ENCODE assay signal across 8 cellular contexts in the genomic region with DNA sequence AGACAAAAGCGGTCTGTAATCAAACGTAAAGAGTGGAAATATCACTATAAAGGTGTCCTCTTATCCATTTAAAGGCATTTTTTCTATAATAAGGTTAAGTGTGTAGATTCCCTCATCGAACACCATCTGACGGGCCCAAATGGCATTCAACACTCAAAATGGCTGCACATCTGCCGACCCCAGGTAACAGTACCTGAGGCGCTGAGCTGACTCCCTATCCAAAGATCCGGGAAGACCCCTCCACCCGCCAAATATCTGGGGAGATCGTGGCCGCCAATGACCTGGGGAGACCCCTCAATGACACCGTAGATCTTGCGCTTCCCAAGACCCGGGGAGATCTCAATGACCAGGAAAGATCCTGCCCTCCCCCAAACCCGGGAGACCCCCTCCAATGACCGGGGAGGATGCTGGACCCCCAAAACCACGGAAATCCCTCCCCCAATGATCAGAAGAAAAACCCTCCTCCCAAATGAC. TPM values are rescaled to one million over a fixed set of nuclear protein-coding genes. Genes with fewer than 3 reads are reported as not detected.
DNase-seq lines count a peak whose midpoint lies in the region; ATAC-seq and TF ChIP-seq lines count a peak whose summit lies in the region.

No MANE protein-coding gene starts in this region.

- peaks cover 23% of the 10 kb centered on the region for H3K36me3 Mint-ChIP-seq in activated CD8-positive, alpha-beta T cell treated with anti-CD3 and anti-CD28 coated beads for 36 hours (ENCODE audit: low read depth)
- H3K36me3 Mint-ChIP-seq in osteocyte (ENCODE audit: unreplicated experiment) = peaks cover 15% of the 10 kb centered on the region

- no peaks in the 10 kb centered on the region for H3K27me3 Mint-ChIP-seq in activated CD8-positive, alpha-beta T cell treated with anti-CD3 and anti-CD28 coated beads for 36 hours
- H3K27me3 Mint-ChIP-seq in osteocyte (ENCODE audit: unreplicated experiment) = peaks cover 7% of the 10 kb centered on the region

- no peak for TF ChIP-seq CTCF in activated CD8-positive, alpha-beta T cell treated with anti-CD3 and anti-CD28 coated beads for 36 hours (IDR thresholded peaks at IDR 0.05)
- no peak for TF ChIP-seq CTCF in osteocyte (IDR thresholded peaks at IDR 0.05)

- H3K9me3 Mint-ChIP-seq in activated CD8-positive, alpha-beta T cell treated with anti-CD3 and anti-CD28 coated beads for 36 hours = no peaks in the 10 kb centered on the region
- H3K9me3 Mint-ChIP-seq in osteocyte (ENCODE audit: unreplicated experiment) = no peaks in the 10 kb centered on the region

- CTCF ChIA-PET in activated CD8-positive, alpha-beta T cell treated with anti-CD3 and anti-CD28 coated beads for 36 hours (lab: Charles Lee) = interaction anchor here (0.9 to 2.5 kb wide), 7 partner anchors 19 to 280 kb away, joined by 3 to 8 read pairs (median 5); partner anchors contain the start of gene NCKIPSD

- ATAC-seq in activated CD8-positive, alpha-beta T cell treated with anti-CD3 and anti-CD28 coated beads for 36 hours = peak; percentile 8
- ATAC-seq in GM21737 (IDR thresholded peaks at IDR 0.05; ENCODE audit: unreplicated experiment) = no peak

- intact Hi-C loops in activated CD8-positive, alpha-beta T cell treated with anti-CD3 and anti-CD28 coated beads for 36 hours (cut with micrococcal nuclease) = no loop called here

- DNase-seq in stimulated activated naive CD4-positive, alpha-beta T cell (lab: John Stamatoyannopoulos, UW) = peak in 4 of 6 experiments; percentile 9 to 59 (median 31)
- no peak for DNase-seq in stimulated activated naive CD4-positive, alpha-beta T cell treated with Interleukin-2 at 50 U/mL for 16 hours (lab: John Stamatoyannopoulos, UW)
- peak; percentile 43 for DNase-seq in activated CD8-positive, alpha-beta T cell treated with anti-CD3 and anti-CD28 coated beads for 36 hours
- peak; percentile 58 to 66 for DNase-seq in erythroblast (lab: John Stamatoyannopoulos, UW)
- no peak for DNase-seq in osteocyte (ENCODE audit: extremely low spot score, unreplicated experiment)
- no peak for DNase-seq in cortex of kidney (lab: John Stamatoyannopoulos, UW)
- no peak for DNase-seq in glomerular visceral epithelial cell (ENCODE audit: extremely low spot score)

- peaks cover 35% of the 10 kb centered on the region for H3K4me1 Mint-ChIP-seq in activated CD8-positive, alpha-beta T cell treated with anti-CD3 and anti-CD28 coated beads for 36 hours (ENCODE audit: low read depth)
- H3K4me1 Mint-ChIP-seq in osteocyte (ENCODE audit: unreplicated experiment) = peaks cover 37% of the 10 kb centered on the region

- POLR2A ChIA-PET in activated CD8-positive, alpha-beta T cell treated with anti-CD3 and anti-CD28 coated beads for 36 hours (lab: Charles Lee) = interaction anchor here (0.6 to 3.1 kb wide), 11 partner anchors 9 to 206 kb away, joined by 3 to 19 read pairs (median 3); partner anchors contain the start of gene ARIH2

- H3K27ac Mint-ChIP-seq in activated CD8-positive, alpha-beta T cell treated with anti-CD3 and anti-CD28 coated beads for 36 hours = peak overlapping the region; percentile 97
- H3K27ac Mint-ChIP-seq in osteocyte (ENCODE audit: unreplicated experiment) = peak overlapping the region; percentile 97

- no peak for TF ChIP-seq POLR2A in erythroblast (IDR thresholded peaks at IDR 0.05; ENCODE audit: low read length)

- peak overlapping the region; percentile 96 for H3K4me3 Mint-ChIP-seq in activated CD8-positive, alpha-beta T cell treated with anti-CD3 and anti-CD28 coated beads for 36 hours
- peak overlapping the region; percentile 96 for H3K4me3 Mint-ChIP-seq in osteocyte (ENCODE audit: unreplicated experiment)

RNA-seq across cellular contexts. Expression of gene IP6K2, which starts 0.5 kb away (rescaled TPM):
- 10 to 100 TPM; 47.7 to 48.0 TPM for total RNA-seq in activated CD8-positive, alpha-beta T cell treated with anti-CD3 and anti-CD28 coated beads for 36 hours
- total RNA-seq in osteocyte = 101 and 104 TPM in 2 replicates

RNA-seq across cellular contexts. Expression of gene NCKIPSD, which starts 30.8 kb away (rescaled TPM):
- total RNA-seq in activated CD8-positive, alpha-beta T cell treated with anti-CD3 and anti-CD28 coated beads for 36 hours = 10 to 100 TPM; 69.7 to 73.8 TPM
- total RNA-seq in osteocyte = 26.3 and 27.2 TPM in 2 replicates

RNA-seq across cellular contexts. Expression of gene CELSR3, which starts 53.9 kb away (rescaled TPM):
- total RNA-seq in activated CD8-positive, alpha-beta T cell treated with anti-CD3 and anti-CD28 coated beads for 36 hours = 10 to 100 TPM; 15.8 to 17.8 TPM
- 7.1 and 7.4 TPM in 2 replicates for total RNA-seq in osteocyte

Comparison
In these comparisons a context has a peak if more than half of its experiments do, and no peak if none do; other contexts are left out.
1. DNase-seq: peak in stimulated activated naive CD4-positive, alpha-beta T cell (4 of 6), activated CD8-positive, alpha-beta T cell treated with anti-CD3 and anti-CD28 coated beads for 36 hours (single experiment) and erythroblast (2 of 2); none in stimulated activated naive CD4-positive, alpha-beta T cell treated with Interleukin-2 at 50 U/mL for 16 hours (single experiment), osteocyte (single experiment), cortex of kidney (single experiment) and glomerular visceral epithelial cell (single experiment).